Comparison of ENCODE assay signal across 26 cellular contexts in the genomic region with DNA sequence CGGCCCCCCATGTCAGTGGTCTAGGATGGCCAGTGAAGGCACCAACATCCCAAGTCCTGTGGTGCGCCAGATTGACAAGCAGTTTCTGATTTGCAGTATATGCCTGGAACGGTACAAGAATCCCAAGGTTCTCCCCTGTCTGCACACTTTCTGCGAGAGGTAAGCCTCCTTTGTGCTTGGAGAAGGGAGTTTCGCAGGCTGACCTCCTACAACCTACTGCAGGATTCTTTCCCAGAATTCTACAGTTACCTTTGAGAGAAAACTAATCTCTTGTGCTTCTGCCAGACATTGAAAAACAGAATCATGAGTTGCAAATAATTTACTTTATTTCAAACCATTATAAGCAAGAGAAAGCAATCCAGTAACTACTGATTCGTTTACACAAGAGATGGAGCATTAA.
"Had no signal": no experiment of that assay in that cellular context is flagged by ENCODE, and none has a peak within 500 bp of the region (broad histone marks: within the 10 kb centered on the region; RNA-seq: fewer than 3 reads in every experiment).

No MANE protein-coding gene starts in this region.

- H3K4me1 Mint-ChIP-seq: activated B cell treated with CpG ODN at 0.5 μM for 24 hours; central memory CD8-positive, alpha-beta T cell had no signal

- DNase-seq: activated B cell treated with CpG ODN at 0.5 μM for 24 hours; activated CD4-positive, alpha-beta memory T cell treated with anti-CD3 and anti-CD28 coated beads for 36 hours; activated CD4-positive, alpha-beta T cell treated with anti-CD3 and anti-CD28 coated beads for 1 hour; activated CD4-positive, alpha-beta T cell treated with anti-CD3 and anti-CD28 coated beads, Interleukin-2, amount 10 ng/mL, durations not matched to agents 7 days and 5 days; activated CD8-positive, alpha-beta memory T cell treated with anti-CD3 and anti-CD28 coated beads for 24 hours; activated effector memory CD4-positive, alpha-beta T cell treated with anti-CD3 and anti-CD28 coated beads, Interleukin-2, amount 50 U/mL, for 16 hours; activated naive CD4-positive, alpha-beta T cell treated with Interleukin-2 at 50 U/mL for 16 hours; activated naive CD8-positive, alpha-beta T cell treated with anti-CD3 and anti-CD28 coated beads, Interleukin-2, amount 50 U/mL, for 24 hours; activated T-cell treated with anti-CD3 and anti-CD28 coated beads, Interleukin-2, amount 50 U/mL, for 4 hours; amniotic stem cell; body of pancreas; Kasumi-1; NCI-H146; NCI-H187 treated with DMSO at 0.1 percent for 48 hours; NCI-H2081 treated with DMSO at 0.1 percent for 48 hours; NCI-H446; NCI-H524; PC-3; SHP77; SW 1271 had no signal

- H3K4me1 ChIP-seq: ascending aorta had no signal

- H3K4me3 ChIP-seq: ascending aorta, body of pancreas, SJSA1 had no signal

- H3K9me3 Mint-ChIP-seq: activated B cell treated with CpG ODN at 0.5 μM for 24 hours; activated CD4-positive, alpha-beta memory T cell treated with anti-CD3 and anti-CD28 coated beads for 36 hours; activated naive CD4-positive, alpha-beta T cell treated with anti-CD3 and anti-CD28 coated beads, Interleukin-2, amount 50 U/mL, for 72 hours; activated naive CD8-positive, alpha-beta T cell treated with anti-CD3 and anti-CD28 coated beads, Interleukin-2, amount 50 U/mL, for 24 hours; activated T-cell treated with anti-CD3 and anti-CD28 coated beads, Interleukin-2, amount 50 U/mL, for 4 hours; central memory CD8-positive, alpha-beta T cell; T-helper 1 cell treated with Interleukin-12 subunit alpha and Interleukin-12 subunit beta and Interleukin-4 antibody, amounts not matched to agents 30 μg/mL and 1 μg/mL, for 36 hours had no signal

- H3K9me3 ChIP-seq: ascending aorta, body of pancreas, SJSA1 had no signal

- H3K27me3 Mint-ChIP-seq: activated CD4-positive, alpha-beta memory T cell treated with anti-CD3 and anti-CD28 coated beads for 36 hours; activated CD4-positive, alpha-beta T cell treated with anti-CD3 and anti-CD28 coated beads, Interleukin-2, amount 10 ng/mL, durations not matched to agents 7 days and 5 days had no signal

- ATAC-seq: activated naive CD4-positive, alpha-beta T cell treated with anti-CD3 and anti-CD28 coated beads, Interleukin-2, amount 50 U/mL, for 72 hours; activated naive CD8-positive, alpha-beta T cell treated with anti-CD3 and anti-CD28 coated beads, Interleukin-2, amount 50 U/mL, for 24 hours; activated T-cell treated with anti-CD3 and anti-CD28 coated beads, Interleukin-2, amount 50 U/mL, for 4 hours; SK-N-SH treated with all-trans-retinoic acid at 6 μM for 48 hours had no signal

- H3K27ac Mint-ChIP-seq: activated B cell treated with CpG ODN at 0.5 μM for 24 hours; activated CD4-positive, alpha-beta memory T cell treated with anti-CD3 and anti-CD28 coated beads for 36 hours; activated CD4-positive, alpha-beta T cell treated with anti-CD3 and anti-CD28 coated beads, Interleukin-2, amount 10 ng/mL, durations not matched to agents 7 days and 5 days; activated naive CD4-positive, alpha-beta T cell treated with anti-CD3 and anti-CD28 coated beads, Interleukin-2, amount 50 U/mL, for 72 hours; activated naive CD8-positive, alpha-beta T cell treated with anti-CD3 and anti-CD28 coated beads, Interleukin-2, amount 50 U/mL, for 24 hours; T-helper 1 cell treated with Interleukin-12 subunit alpha and Interleukin-12 subunit beta and Interleukin-4 antibody, amounts not matched to agents 30 μg/mL and 1 μg/mL, for 36 hours had no signal

- H3K36me3 ChIP-seq: SJSA1 had no signal

- H3K4me3 Mint-ChIP-seq: activated B cell treated with CpG ODN at 0.5 μM for 24 hours; activated CD4-positive, alpha-beta memory T cell treated with anti-CD3 and anti-CD28 coated beads for 36 hours; activated CD4-positive, alpha-beta T cell treated with anti-CD3 and anti-CD28 coated beads, Interleukin-2, amount 10 ng/mL, durations not matched to agents 7 days and 5 days; activated naive CD8-positive, alpha-beta T cell treated with anti-CD3 and anti-CD28 coated beads, Interleukin-2, amount 50 U/mL, for 24 hours; activated T-cell treated with anti-CD3 and anti-CD28 coated beads, Interleukin-2, amount 50 U/mL, for 4 hours; central memory CD8-positive, alpha-beta T cell; T-helper 1 cell treated with Interleukin-12 subunit alpha and Interleukin-12 subunit beta and Interleukin-4 antibody, amounts not matched to agents 30 μg/mL and 1 μg/mL, for 36 hours had no signal

- H3K27me3 ChIP-seq: ascending aorta, body of pancreas, SJSA1 had no signal

- H3K36me3 Mint-ChIP-seq: activated CD4-positive, alpha-beta memory T cell treated with anti-CD3 and anti-CD28 coated beads for 36 hours; activated naive CD4-positive, alpha-beta T cell treated with anti-CD3 and anti-CD28 coated beads, Interleukin-2, amount 50 U/mL, for 72 hours had no signal

- H3K27ac ChIP-seq: ascending aorta, SJSA1 had no signal
